In genomic region chr2:156221703-156222102, GRCh38 we compare ENCODE assay signal across 28 cellular contexts.
"Had no signal": no experiment of that assay in that cellular context is flagged by ENCODE, and none has a peak within 500 bp of the region (broad histone marks: within the 10 kb centered on the region; RNA-seq: fewer than 3 reads in every experiment).

No MANE protein-coding gene starts in this region.

- H3K27ac Mint-ChIP-seq: natural killer cell; nephron; neural progenitor cell; progenitor cell of endocrine pancreas; stimulated activated effector memory CD8-positive, alpha-beta T cell treated with anti-CD3 and anti-CD28 coated beads, Interleukin-12 subunit alpha, Interleukin-12 subunit beta, amount 100 ng/mL, for 72 hours; stimulated activated naive B cell treated with anti-CD40 and anti-IgM and Interleukin-4, amounts not matched to agents 10 μg/mL and 1 μg/mL and 100 μg/mL, for 72 hours; stimulated activated naive CD8-positive, alpha-beta T cell treated with anti-CD3 and anti-CD28 coated beads, Interleukin-15, Interleukin-2, amounts not matched to agents 100 ng/mL and 50 ng/mL, for 24 hours; type B pancreatic cell had no signal

- H3K27me3 Mint-ChIP-seq: progenitor cell of endocrine pancreas; stimulated activated naive CD8-positive, alpha-beta T cell treated with anti-CD3 and anti-CD28 coated beads, Interleukin-15, Interleukin-2, amounts not matched to agents 100 ng/mL and 50 ng/mL, for 24 hours; type B pancreatic cell had no signal

- H3K36me3 Mint-ChIP-seq: stimulated activated effector memory CD8-positive, alpha-beta T cell treated with anti-CD3 and anti-CD28 coated beads, Interleukin-12 subunit alpha, Interleukin-12 subunit beta, amount 100 ng/mL, for 72 hours had no signal

- H3K4me3 ChIP-seq: neural progenitor cell, ovary, psoas muscle, right lobe of liver, sigmoid colon, stomach, thoracic aorta, thyroid gland, transverse colon, upper lobe of right lung, uterus had no signal

- H3K4me3 Mint-ChIP-seq: natural killer cell; nephron; neural progenitor cell; stimulated activated effector memory CD8-positive, alpha-beta T cell treated with anti-CD3 and anti-CD28 coated beads, Interleukin-12 subunit alpha, Interleukin-12 subunit beta, amount 100 ng/mL, for 72 hours; stimulated activated naive B cell treated with anti-CD40 and anti-IgM and Interleukin-4, amounts not matched to agents 10 μg/mL and 1 μg/mL and 100 μg/mL, for 72 hours; stimulated activated naive CD8-positive, alpha-beta T cell treated with anti-CD3 and anti-CD28 coated beads, Interleukin-15, Interleukin-2, amounts not matched to agents 100 ng/mL and 50 ng/mL, for 24 hours; type B pancreatic cell had no signal

- H3K36me3 ChIP-seq: neural progenitor cell, ovary, right lobe of liver, sigmoid colon, stomach, thoracic aorta, thyroid gland, transverse colon, upper lobe of right lung, uterus had no signal

- DNase-seq: natural killer cell; occipital lobe; ovary; posterior cingulate gyrus; psoas muscle; right cardiac atrium; right lobe of liver; sigmoid colon; small intestine; stimulated activated CD4-positive, alpha-beta T cell treated with anti-CD3 and anti-CD28 coated beads, Interleukin-15, amount 100 ng/mL, for 24 hours; stimulated activated CD4-positive, alpha-beta T cell treated with anti-CD3 and anti-CD28 coated beads, Interleukin-2, amount 100 ng/mL, for 24 hours; stimulated activated CD4-positive, alpha-beta T cell treated with anti-CD3 and anti-CD28 coated beads, Interleukin-2, amount 100 ng/mL, for 48 hours; stimulated activated CD4-positive, alpha-beta T cell treated with anti-CD3 and anti-CD28 coated beads, Interleukin-4, amount 100 ng/mL, for 24 hours; stimulated activated naive B cell treated with anti-CD40 and anti-IgM and Interleukin-4, amounts not matched to agents 10 μg/mL and 1 μg/mL and 100 μg/mL, for 72 hours; stimulated activated naive CD4-positive, alpha-beta T cell treated with Interleukin-2 at 50 U/mL for 16 hours; stomach; thyroid gland; transverse colon; upper lobe of right lung; uterus had no signal

- H3K9me3 ChIP-seq: ovary, right lobe of liver, thyroid gland, upper lobe of right lung had no signal

- H3K4me1 Mint-ChIP-seq: natural killer cell; nephron; neural progenitor cell; stimulated activated effector memory CD8-positive, alpha-beta T cell treated with anti-CD3 and anti-CD28 coated beads, Interleukin-12 subunit alpha, Interleukin-12 subunit beta, amount 100 ng/mL, for 72 hours; stimulated activated naive B cell treated with anti-CD40 and anti-IgM and Interleukin-4, amounts not matched to agents 10 μg/mL and 1 μg/mL and 100 μg/mL, for 72 hours had no signal

- H3K27me3 ChIP-seq: neural progenitor cell, ovary, right lobe of liver, sigmoid colon, stomach, thyroid gland, transverse colon, upper lobe of right lung, uterus had no signal

- H3K27ac ChIP-seq: neural progenitor cell, ovary, parathyroid adenoma, psoas muscle, right lobe of liver, sigmoid colon, stomach, thoracic aorta, thyroid gland, transverse colon, upper lobe of right lung, uterus had no signal

- H3K4me1 ChIP-seq: neural progenitor cell, parathyroid adenoma, psoas muscle, right lobe of liver, sigmoid colon, stomach, thyroid gland, transverse colon, upper lobe of right lung, uterus had no signal
